1 cellular context compared by ENCODE assay signal in the genomic region with DNA sequence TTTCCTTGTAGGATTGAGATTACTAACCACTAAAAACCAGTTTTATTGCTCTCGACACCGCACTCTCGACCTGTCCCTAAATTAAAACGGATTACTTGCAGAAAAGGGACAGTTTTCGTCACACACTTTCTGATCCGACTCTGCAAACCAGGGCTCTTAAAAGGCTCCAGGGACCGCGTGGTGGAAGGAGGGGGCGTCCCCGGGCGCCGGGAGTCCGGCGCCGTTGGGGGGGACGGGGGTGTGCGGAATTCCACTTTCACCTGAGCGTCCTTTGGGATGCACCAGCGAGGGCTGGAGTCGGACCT.
TF ChIP-seq lines count a peak whose summit lies in the region.

No MANE protein-coding gene starts in this region.

TF ChIP-seq in IMR-90, 13 proteins besides CTCF, POLR2A, EP300 and RAD21 (continued from another document):
- no peak for TF ChIP-seq SMC3 (IDR thresholded peaks at IDR 0.05; ENCODE audit: low read depth, low read length)
- TF ChIP-seq RCOR1 (IDR thresholded peaks at IDR 0.05; ENCODE audit: insufficient replicate concordance, low read length), result no peak
- TF ChIP-seq MAZ (IDR thresholded peaks at IDR 0.05; ENCODE audit: borderline replicate concordance, low read depth, low read length), result no peak
- TF ChIP-seq FOS (IDR thresholded peaks at IDR 0.05; ENCODE audit: low read depth, low read length), result no peak
